In the genomic region with DNA sequence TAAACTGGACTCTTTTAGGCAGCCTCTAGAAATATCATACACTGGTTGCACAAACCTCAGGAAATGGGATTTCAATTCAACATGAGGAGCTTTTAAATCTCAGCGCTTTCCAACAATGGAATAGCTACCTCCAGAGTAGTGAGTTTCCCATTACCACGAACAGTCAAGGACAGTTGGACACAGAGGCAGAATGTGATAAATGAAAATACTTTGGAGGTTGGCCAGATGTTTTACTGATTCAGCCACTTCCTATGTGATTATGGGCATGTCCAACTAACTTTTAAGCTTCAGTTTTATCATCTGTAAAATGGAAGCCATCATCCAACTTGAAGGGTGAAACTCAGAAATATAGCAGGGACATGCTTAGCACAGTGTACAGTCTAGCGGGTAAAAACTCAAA, we compare ENCODE assay signal across 15 cellular contexts. TPM values are rescaled to one million over a fixed set of nuclear protein-coding genes. Genes with fewer than 3 reads are reported as not detected.
DNase-seq lines count a peak whose midpoint lies in the region; ATAC-seq, FAIRE-seq and TF ChIP-seq lines count a peak whose summit lies in the region.
"Had no signal": no experiment of that assay in that cellular context is flagged by ENCODE, and none has a peak within 500 bp of the region (broad histone marks: within the 10 kb centered on the region; RNA-seq: fewer than 3 reads in every experiment).

No MANE protein-coding gene starts in this region.

- CTCF ChIA-PET in CD4-positive, alpha-beta memory T cell (lab: Charles Lee; ENCODE audit: partially characterized antibody) = interaction anchor here (1.0 to 1.2 kb wide), 3 partner anchors 45 to 170 kb away, joined by 3 to 4 read pairs (median 3); no protein-coding TSS in a partner anchor

- no peak for DNase-seq in CD4-positive, alpha-beta memory T cell
- DNase-seq in HFFc6 (no peak), adrenal gland (peak in 2 of 7 donors; percentile 35 to 53), naive B cell (no peak), KG1 (lab: John Stamatoyannopoulos, UW) (no peak), HTR-8/SVneo (ENCODE audit: insufficient read length, low spot score) (no peak), kidney glomerular epithelial cell (lab: John Stamatoyannopoulos, UW) (no peak), GM19239 (ENCODE audit: insufficient read length, low spot score) (no peak)
- DNase-seq: cortex of kidney, NCI-H1048, NCI-H82, sigmoid colon had no signal

- no peak overlapping the region for H3K4me3 ChIP-seq in CD4-positive, alpha-beta memory T cell (ENCODE audit: low read length in 2 of 2)
- H3K4me3 ChIP-seq in adrenal gland = no peak overlapping the region
- H3K4me3 ChIP-seq: lung, sigmoid colon, vagina had no signal

- H3K9me3 Mint-ChIP-seq in CD4-positive, alpha-beta memory T cell = no peaks in the 10 kb centered on the region
- H3K9me3 Mint-ChIP-seq in HFFc6 = no peaks in the 10 kb centered on the region
- H3K9me3 Mint-ChIP-seq in naive B cell = no peaks in the 10 kb centered on the region

- H3K27ac ChIP-seq in CD4-positive, alpha-beta memory T cell (ENCODE audit: low read depth, low read length) = peak overlapping the region; percentile 77
- H3K27ac ChIP-seq in adrenal gland = peak overlapping the region in 3 of 5 donors; percentile 15 to 92 (median 34)
- H3K27ac ChIP-seq: vagina had no signal

- intact Hi-C loops in CD4-positive, alpha-beta memory T cell (cut with micrococcal nuclease) = no loop called here
- intact Hi-C loops in adrenal gland (cut with DNase I) = no loop called here

- TF ChIP-seq POLR2A in adrenal gland (IDR thresholded peaks at IDR 0.05) = no peak

- H3K27me3 ChIP-seq in CD4-positive, alpha-beta memory T cell (ENCODE audit: insufficient read depth, low read length) = no peaks in the 10 kb centered on the region
- H3K27me3 ChIP-seq in adrenal gland = no peaks in the 10 kb centered on the region
- H3K27me3 ChIP-seq: sigmoid colon, vagina had no signal

- H3K4me1 Mint-ChIP-seq in CD4-positive, alpha-beta memory T cell = peaks cover 52 to 78% (median 63%) of the 10 kb centered on the region in 4 donors
- H3K4me1 Mint-ChIP-seq in HFFc6 (ENCODE audit: low read depth) (peaks cover 36% of the 10 kb centered on the region), naive B cell (peaks cover 33 to 54% (median 42%) of the 10 kb centered on the region in 3 donors)

- no peaks in the 10 kb centered on the region for H3K9me3 ChIP-seq in CD4-positive, alpha-beta memory T cell (ENCODE audit: control insufficient read depth in 1 of 2, low read length in 2 of 2)
- no peaks in the 10 kb centered on the region for H3K9me3 ChIP-seq in adrenal gland (replicated peaks in 1 of 3)
- H3K9me3 ChIP-seq: sigmoid colon, vagina had no signal

- peaks cover 10 to 51% of the 10 kb centered on the region in 2 donors for H3K36me3 Mint-ChIP-seq in CD4-positive, alpha-beta memory T cell
- H3K36me3 Mint-ChIP-seq in HFFc6 (ENCODE audit: low read depth) = peaks cover 16% of the 10 kb centered on the region
- H3K36me3 Mint-ChIP-seq in naive B cell = peaks cover 3 to 5% of the 10 kb centered on the region in 2 donors

- peaks cover 16% of the 10 kb centered on the region for H3K36me3 ChIP-seq in CD4-positive, alpha-beta memory T cell (ENCODE audit: insufficient read depth, low read length)
- peaks cover 0 to 17% of the 10 kb centered on the region in 2 donors for H3K36me3 ChIP-seq in adrenal gland (replicated peaks in 1 of 2)

- WGBS in adrenal gland, 4 donors = 50 to 66% (median 59%) methylated on average over 3 of the region's 3 CpGs

- no peaks in the 10 kb centered on the region for H3K27me3 Mint-ChIP-seq in CD4-positive, alpha-beta memory T cell
- H3K27me3 Mint-ChIP-seq in HFFc6 (ENCODE audit: insufficient read depth) (no peaks in the 10 kb centered on the region), naive B cell (no peaks in the 10 kb centered on the region)

- POLR2A ChIA-PET in CD4-positive, alpha-beta memory T cell (lab: Charles Lee; ENCODE audit: partially characterized antibody) = interaction anchor here (0.6 to 1.5 kb wide), 2 partner anchors 55 to 139 kb away, joined by 3 to 5 read pairs; no protein-coding TSS in a partner anchor

- TF ChIP-seq CTCF in HFFc6 (IDR thresholded peaks at IDR 0.05) = no peak
- no peak for TF ChIP-seq CTCF in adrenal gland (IDR thresholded peaks at IDR 0.05)

- H3K4me1 ChIP-seq in CD4-positive, alpha-beta memory T cell (ENCODE audit: insufficient read depth, low read length) = peaks cover 72% of the 10 kb centered on the region
- H3K4me1 ChIP-seq in adrenal gland (replicated peaks in 1 of 2) = peaks cover 21 to 53% of the 10 kb centered on the region in 2 donors

- ATAC-seq in naive B cell (ENCODE audit: low read depth in 2 of 2) = no peak

- peak overlapping the region; percentile 83 to 96 (median 90) for H3K27ac Mint-ChIP-seq in CD4-positive, alpha-beta memory T cell
- H3K27ac Mint-ChIP-seq in HFFc6 (peak overlapping the region; percentile 40), naive B cell (peak overlapping the region in 4 of 6 donors; percentile 12 to 92 (median 90))

- FAIRE-seq in HTR-8/SVneo (lab: Jason Lieb, UNC) = no peak
- no peak for FAIRE-seq in GM19239 (lab: Jason Lieb, UNC)
- FAIRE-seq: GM12892 had no signal

- peak overlapping the region in 6 of 8 donors; percentile 19 to 98 (median 90) for H3K4me3 Mint-ChIP-seq in CD4-positive, alpha-beta memory T cell
- peak overlapping the region; percentile 97 for H3K4me3 Mint-ChIP-seq in HFFc6
- peak overlapping the region in 4 of 8 donors; percentile 88 to 97 (median 92) for H3K4me3 Mint-ChIP-seq in naive B cell

RNA-seq across cellular contexts. Expression of a gene that starts 2.1 kb away (rescaled TPM):
- total RNA-seq in CD4-positive, alpha-beta memory T cell = 10 to 100 TPM; 73.7 to 77.8 TPM
- polyA plus RNA-seq in CD4-positive, alpha-beta memory T cell = 10 to 100 TPM; 40.5 to 45.1 TPM
- 10 to 100 TPM; 61.5 to 73.9 (median 67.7) TPM for total RNA-seq in HFFc6 (2021; fragmentation: NEBNext Ultra II Directional; extraction: Animal tissue kit (Norgen Biotek cat#: 25700))
- total RNA-seq in adrenal gland = 10 to 100 TPM; 31.8 to 86.8 (median 66.1) TPM
- polyA plus RNA-seq in adrenal gland = 10 to 100 TPM in 2 of 3 donors, 1 to 10 TPM in 1; 9.2 to 45.9 (median 13.2) TPM
- 10 to 100 TPM; 23.2 to 32.3 (median 31.6) TPM for polyA plus RNA-seq in naive B cell (ENCODE audit: low read depth in 6 of 6)

RNA-seq across cellular contexts. Expression of a gene that starts 51.6 kb away (rescaled TPM):
- total RNA-seq in CD4-positive, alpha-beta memory T cell = 10 to 100 TPM; 46.4 to 59.0 TPM
- polyA plus RNA-seq in CD4-positive, alpha-beta memory T cell = 10 to 100 TPM; 23.1 to 25.7 TPM
- total RNA-seq in HFFc6 (2021; fragmentation: NEBNext Ultra II Directional; extraction: Animal tissue kit (Norgen Biotek cat#: 25700)) = 10 to 100 TPM; 56.9 to 63.2 (median 60.1) TPM
- 10 to 100 TPM; 34.2 to 78.8 (median 54.7) TPM for total RNA-seq in adrenal gland
- polyA plus RNA-seq in adrenal gland = 10 to 100 TPM; 15.6 to 57.1 (median 16.1) TPM
- 10 to 100 TPM in 5 of 6 donors, 1 to 10 TPM in 1; 3.6 to 22.8 (median 17.4) TPM for polyA plus RNA-seq in naive B cell (ENCODE audit: low read depth in 6 of 6)

Comparison
In these comparisons a context has a peak if more than half of its experiments do, and no peak if none do; other contexts are left out.
1. H3K27ac Mint-ChIP-seq: peak in every context shown above with its lines; median percentile 90 in CD4-positive, alpha-beta memory T cell; 90 in naive B cell; 40 in HFFc6.